Comparison of ENCODE assay signal across 12 cellular contexts in the genomic region with DNA sequence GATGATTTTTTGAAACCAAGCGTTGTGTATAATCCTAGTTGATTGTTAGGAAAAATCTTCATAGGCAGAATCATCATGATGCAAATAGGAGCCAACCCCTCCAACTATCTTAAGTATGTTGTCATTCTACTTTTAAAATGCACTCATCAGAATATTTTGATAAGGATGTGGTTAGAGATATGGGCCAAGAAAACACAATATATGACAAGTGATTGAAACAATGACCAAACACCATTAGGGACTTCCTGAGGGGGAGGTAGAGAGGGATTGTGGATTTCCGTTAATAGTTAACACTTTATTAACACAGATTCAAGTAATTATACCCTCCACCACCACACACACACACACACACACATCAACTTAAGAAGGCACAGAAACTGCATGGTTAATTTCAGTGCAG.
"Had no signal": no experiment of that assay in that cellular context is flagged by ENCODE, and none has a peak within 500 bp of the region (broad histone marks: within the 10 kb centered on the region; RNA-seq: fewer than 3 reads in every experiment).

No MANE protein-coding gene starts in this region.

- H3K4me3 Mint-ChIP-seq: activated naive CD8-positive, alpha-beta T cell; natural killer cell treated with Interleukin-12 subunit alpha and Interleukin-12 subunit beta and Interleukin-15 and Interleukin-18, amount 100 ng/mL, for 72 hours; stimulated activated effector memory CD8-positive, alpha-beta T cell treated with anti-CD3 and anti-CD28 coated beads, Interleukin-12 subunit alpha, Interleukin-12 subunit beta, amount 100 ng/mL, for 72 hours had no signal

- H3K27me3 ChIP-seq: gastroesophageal sphincter, right lobe of liver, tibial artery, uterus had no signal

- H3K9me3 Mint-ChIP-seq: stimulated activated effector memory CD8-positive, alpha-beta T cell treated with anti-CD3 and anti-CD28 coated beads, Interleukin-12 subunit alpha, Interleukin-12 subunit beta, amount 100 ng/mL, for 72 hours had no signal

- DNase-seq: activated effector memory CD4-positive, alpha-beta T cell treated with anti-CD3 and anti-CD28 coated beads, Interleukin-2, amount 50 U/mL, for 16 hours; activated T-cell treated with anti-CD3 and anti-CD28 coated beads, Interleukin-2, amount 50 U/mL, for 1 hour; hippocampal formation; mammary epithelial cell; nucleus accumbens; right lobe of liver; tibial artery; uterus had no signal

- H3K27ac ChIP-seq: gastroesophageal sphincter, right lobe of liver, tibial artery, uterus had no signal

- H3K27me3 Mint-ChIP-seq: activated naive CD8-positive, alpha-beta T cell; natural killer cell treated with Interleukin-12 subunit alpha and Interleukin-12 subunit beta and Interleukin-15 and Interleukin-18, amount 100 ng/mL, for 72 hours had no signal

- H3K4me3 ChIP-seq: gastroesophageal sphincter, right lobe of liver, tibial artery, uterus had no signal

- H3K9me3 ChIP-seq: gastroesophageal sphincter, right lobe of liver, tibial artery, uterus had no signal

- H3K4me1 ChIP-seq: gastroesophageal sphincter, right lobe of liver, uterus had no signal

- H3K36me3 Mint-ChIP-seq: natural killer cell treated with Interleukin-12 subunit alpha and Interleukin-12 subunit beta and Interleukin-15 and Interleukin-18, amount 100 ng/mL, for 72 hours; stimulated activated effector memory CD8-positive, alpha-beta T cell treated with anti-CD3 and anti-CD28 coated beads, Interleukin-12 subunit alpha, Interleukin-12 subunit beta, amount 100 ng/mL, for 72 hours had no signal

- H3K27ac Mint-ChIP-seq: activated naive CD8-positive, alpha-beta T cell; natural killer cell treated with Interleukin-12 subunit alpha and Interleukin-12 subunit beta and Interleukin-15 and Interleukin-18, amount 100 ng/mL, for 72 hours; stimulated activated effector memory CD8-positive, alpha-beta T cell treated with anti-CD3 and anti-CD28 coated beads, Interleukin-12 subunit alpha, Interleukin-12 subunit beta, amount 100 ng/mL, for 72 hours had no signal

- H3K4me1 Mint-ChIP-seq: stimulated activated effector memory CD8-positive, alpha-beta T cell treated with anti-CD3 and anti-CD28 coated beads, Interleukin-12 subunit alpha, Interleukin-12 subunit beta, amount 100 ng/mL, for 72 hours had no signal

- H3K36me3 ChIP-seq: right lobe of liver, tibial artery, uterus had no signal
